19 cellular contexts compared by ENCODE assay signal in the genomic region with DNA sequence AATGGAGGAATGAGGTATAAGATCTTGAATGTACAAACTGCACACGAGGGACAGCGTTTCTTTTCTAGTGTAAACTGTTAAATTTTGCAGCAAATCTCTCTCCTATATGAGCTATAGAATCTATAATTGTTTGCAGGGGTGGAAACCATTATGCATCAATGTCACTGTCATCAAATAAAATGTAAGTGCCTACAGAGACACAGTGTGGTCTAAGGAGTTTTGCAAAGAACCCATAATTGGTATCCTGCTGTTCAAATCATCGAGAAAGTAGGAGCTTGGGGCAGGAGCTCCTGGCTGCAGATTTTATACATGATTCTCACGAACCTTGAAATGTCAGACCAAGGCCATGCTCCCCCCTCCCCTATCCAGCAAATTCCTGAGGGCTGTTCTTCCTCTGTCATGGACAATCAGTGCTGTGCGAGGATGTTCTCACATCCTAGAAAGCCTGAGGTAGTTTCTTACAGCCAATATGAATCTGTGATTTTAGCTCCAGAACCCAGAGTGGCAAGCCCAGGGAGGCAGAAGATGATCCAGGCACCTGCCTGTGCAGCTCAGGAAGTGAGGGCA.
"Had no signal": no experiment of that assay in that cellular context is flagged by ENCODE, and none has a peak within 500 bp of the region (broad histone marks: within the 10 kb centered on the region; RNA-seq: fewer than 3 reads in every experiment).

No MANE protein-coding gene starts in this region.

- H3K9me3 ChIP-seq: heart left ventricle, mucosa of descending colon, right atrium auricular region, sigmoid colon, thoracic aorta had no signal

- H3K4me3 ChIP-seq: dorsolateral prefrontal cortex, heart left ventricle, mucosa of descending colon, right atrium auricular region, sigmoid colon, skin epidermis, thoracic aorta had no signal

- ATAC-seq: heart left ventricle; left colon; mucosa of descending colon; naive thymus-derived CD8-positive, alpha-beta T cell; stimulated activated naive B cell treated with anti-CD40 and anti-IgM and Interleukin-4, amounts not matched to agents 10 μg/mL and 1 μg/mL and 100 μg/mL, for 72 hours; stimulated activated naive CD8-positive, alpha-beta T cell treated with anti-CD3 and anti-CD28 coated beads, Interleukin-15, amount 100 ng/mL, for 72 hours had no signal

- H3K27ac ChIP-seq: dorsolateral prefrontal cortex, heart left ventricle, right atrium auricular region, sigmoid colon, skin epidermis, thoracic aorta had no signal

- H3K36me3 ChIP-seq: heart left ventricle, right atrium auricular region, sigmoid colon, thoracic aorta had no signal

- DNase-seq: cortex of kidney; dorsolateral prefrontal cortex; effector CD8-positive, alpha-beta T cell; foreskin melanocyte; heart left ventricle; hippocampal formation; left colon; mucosa of descending colon; naive thymus-derived CD8-positive, alpha-beta T cell; posterior cingulate gyrus; sigmoid colon; stimulated activated CD4-positive, alpha-beta T cell treated with anti-CD3 and anti-CD28 coated beads, Interleukin-2, amount 100 ng/mL, for 24 hours; stimulated activated CD4-positive, alpha-beta T cell treated with anti-CD3 and anti-CD28 coated beads, Interleukin-4, amount 100 ng/mL, for 4 hours; stimulated activated naive B cell treated with anti-CD40 and anti-IgM and Interleukin-4, amounts not matched to agents 10 μg/mL and 1 μg/mL and 100 μg/mL, for 72 hours; stimulated activated naive CD8-positive, alpha-beta T cell treated with anti-CD3 and anti-CD28 coated beads, Interleukin-15, amount 100 ng/mL, for 72 hours; trophoblast cell had no signal

- H3K27me3 ChIP-seq: dorsolateral prefrontal cortex, right atrium auricular region, sigmoid colon had no signal

- H3K4me1 ChIP-seq: heart left ventricle, right atrium auricular region, sigmoid colon had no signal
